15 cellular contexts compared by ENCODE assay signal in genomic region chr4:113059783-113060182, GRCh38. TPM values are rescaled to one million over a fixed set of nuclear protein-coding genes. Genes with fewer than 3 reads are reported as not detected.
A peak's percentile ranks its signal among the peaks of the same experiment; 100 is the strongest.
DNase-seq lines count a peak whose midpoint lies in the region; ATAC-seq and TF ChIP-seq lines count a peak whose summit lies in the region.
"Had no signal": no experiment of that assay in that cellular context is flagged by ENCODE, and none has a peak within 500 bp of the region (broad histone marks: within the 10 kb centered on the region; RNA-seq: fewer than 3 reads in every experiment).

No MANE protein-coding gene starts in this region.

- H2BK5ac ChIP-seq in mesendoderm (ENCODE audit: low read length) = no peak overlapping the region

- H3K4me2 ChIP-seq in mesendoderm (ENCODE audit: low read length) = no peak overlapping the region
- H3K4me2 ChIP-seq: BLaER1 treated with 17β-estradiol and CSF1 and Interleukin-3, amounts not matched to agents 10 nM and 100 nM had no signal

- H3K79me1 ChIP-seq in mesendoderm (ENCODE audit: low read length) = no peaks in the 10 kb centered on the region

- no peak overlapping the region for H4K5ac ChIP-seq in mesendoderm (ENCODE audit: low read length)

- peaks cover 68% of the 10 kb centered on the region for H3K4me1 Mint-ChIP-seq in glutamatergic neuron (ENCODE audit: low read depth, unreplicated experiment)
- H3K4me1 Mint-ChIP-seq: CD4-positive, CD25-positive, alpha-beta regulatory T cell had no signal

- peaks cover 5% of the 10 kb centered on the region for H3K4me1 ChIP-seq in mesendoderm (ENCODE audit: control insufficient read depth, low read depth, low read length)
- H3K4me1 ChIP-seq: BLaER1 treated with 17β-estradiol and CSF1 and Interleukin-3, amounts not matched to agents 10 nM and 100 nM had no signal

- no peak overlapping the region for H3K27ac Mint-ChIP-seq in glutamatergic neuron (ENCODE audit: unreplicated experiment)
- H3K27ac Mint-ChIP-seq: CD4-positive, CD25-positive, alpha-beta regulatory T cell had no signal

- TF ChIP-seq CTCF in glutamatergic neuron (IDR thresholded peaks at IDR 0.05; ENCODE audit: partially characterized antibody, unreplicated experiment) = no peak
- no peak for TF ChIP-seq CTCF in coronary artery (IDR thresholded peaks at IDR 0.05)

- H3K9ac ChIP-seq in mesendoderm (ENCODE audit: low read length) = no peak overlapping the region
- H3K9ac ChIP-seq: BLaER1 treated with 17β-estradiol and CSF1 and Interleukin-3, amounts not matched to agents 10 nM and 100 nM had no signal

- H3K4me3 Mint-ChIP-seq in glutamatergic neuron (ENCODE audit: unreplicated experiment) = peak overlapping the region; percentile 52
- H3K4me3 Mint-ChIP-seq: CD4-positive, CD25-positive, alpha-beta regulatory T cell had no signal

- peak; percentile 64 for ATAC-seq in left cardiac atrium
- no peak for ATAC-seq in HG03139 (IDR thresholded peaks at IDR 0.05; ENCODE audit: unreplicated experiment)
- no peak for ATAC-seq in SK-N-SH treated with all-trans-retinoic acid at 6 μM for 48 hours

- H2AK5ac ChIP-seq in mesendoderm (ENCODE audit: low read length) = no peak overlapping the region

- no peak overlapping the region for H3K56ac ChIP-seq in mesendoderm (ENCODE audit: low read length)

- no peak overlapping the region for H2BK120ac ChIP-seq in mesendoderm (ENCODE audit: low read depth, low read length)

- no peak overlapping the region for H3K18ac ChIP-seq in mesendoderm (ENCODE audit: low read length)

- no peaks in the 10 kb centered on the region for H3K27me3 Mint-ChIP-seq in glutamatergic neuron (ENCODE audit: unreplicated experiment)
- H3K27me3 Mint-ChIP-seq: CD4-positive, CD25-positive, alpha-beta regulatory T cell had no signal

- H3K4me3 ChIP-seq in mesendoderm (ENCODE audit: low read length) = no peak overlapping the region
- H3K4me3 ChIP-seq in coronary artery = no peak overlapping the region
- H3K4me3 ChIP-seq: BLaER1 treated with 17β-estradiol and CSF1 and Interleukin-3, amounts not matched to agents 10 nM and 100 nM had no signal

- H3K79me2 ChIP-seq in mesendoderm (ENCODE audit: control insufficient read depth, insufficient read depth, low read length) = no peaks in the 10 kb centered on the region

- no peak overlapping the region for H3K23ac ChIP-seq in mesendoderm (ENCODE audit: low read length)

- no peak overlapping the region for H4K8ac ChIP-seq in mesendoderm (ENCODE audit: low read depth, low read length)

- H3K27ac ChIP-seq in mesendoderm (ENCODE audit: low read depth, low read length) (no peak overlapping the region), coronary artery (no peak overlapping the region)
- H3K27ac ChIP-seq: BLaER1 treated with 17β-estradiol and CSF1 and Interleukin-3, amounts not matched to agents 10 nM and 100 nM; HL-60 had no signal

- no CpG with 5 or more reads among the region's 2 CpGs for WGBS in mesendoderm (ENCODE audit: extremely low coverage, insufficient coverage, low lambda C conversion rate)

- H3K9me3 Mint-ChIP-seq in glutamatergic neuron (ENCODE audit: unreplicated experiment) = peaks cover 5% of the 10 kb centered on the region
- H3K9me3 Mint-ChIP-seq: CD4-positive, CD25-positive, alpha-beta regulatory T cell had no signal

- H3K27me3 ChIP-seq in mesendoderm (ENCODE audit: insufficient read depth, low read length, poor library complexity) = no peaks in the 10 kb centered on the region
- H3K27me3 ChIP-seq: BLaER1 treated with 17β-estradiol and CSF1 and Interleukin-3, amounts not matched to agents 10 nM and 100 nM had no signal

- DNase-seq in OCI-M1 (lab: John Stamatoyannopoulos, UW) = peak; percentile 17
- no peak for DNase-seq in glutamatergic neuron
- DNase-seq in left cardiac atrium = no peak
- peak; percentile 26 for DNase-seq in mesendoderm
- DNase-seq in coronary artery (ENCODE audit: low spot score) = no peak
- no peak for DNase-seq in NCI-H1105 treated with DMSO at 0.1 percent for 48 hours (lab: John Stamatoyannopoulos, UW)
- DNase-seq: 8988T; CD4-positive, CD25-positive, alpha-beta regulatory T cell; DMS53; GF-D8; HCEC 1CT had no signal

- no peaks in the 10 kb centered on the region for H3K36me3 Mint-ChIP-seq in glutamatergic neuron (ENCODE audit: unreplicated experiment)
- H3K36me3 Mint-ChIP-seq: CD4-positive, CD25-positive, alpha-beta regulatory T cell had no signal

- intact Hi-C loops in left cardiac atrium (cut with DNase I) = no loop called here

- no peak overlapping the region for H3K4ac ChIP-seq in mesendoderm (ENCODE audit: low read depth, low read length)

- H3K36me3 ChIP-seq in mesendoderm (ENCODE audit: control insufficient read depth, insufficient read depth, low read length) = no peaks in the 10 kb centered on the region
- H3K36me3 ChIP-seq: BLaER1 treated with 17β-estradiol and CSF1 and Interleukin-3, amounts not matched to agents 10 nM and 100 nM had no signal

- H2BK15ac ChIP-seq in mesendoderm (replicated peaks; ENCODE audit: low read depth) = no peak overlapping the region

TF ChIP-seq in SK-N-SH treated with all-trans-retinoic acid at 6 μM for 48 hours, 23 proteins besides CTCF, POLR2A, EP300 and RAD21 (continues in another document):
- TF ChIP-seq ARNTL (CRISPR knock-in tag; IDR thresholded peaks at IDR 0.05; ENCODE audit: borderline replicate concordance, low read depth) = no peak
- TF ChIP-seq CREB5 (CRISPR knock-in tag; IDR thresholded peaks at IDR 0.05; ENCODE audit: low read depth) = no peak
- no peak for TF ChIP-seq SNAI2 (CRISPR knock-in tag; IDR thresholded peaks at IDR 0.05)
- TF ChIP-seq BACH2 (CRISPR knock-in tag; IDR thresholded peaks at IDR 0.05; ENCODE audit: borderline replicate concordance) = no peak
- no peak for TF ChIP-seq ZC3H10 (CRISPR knock-in tag; IDR thresholded peaks at IDR 0.05)
- no peak for TF ChIP-seq TSHZ2 (CRISPR knock-in tag; IDR thresholded peaks at IDR 0.05)
- TF ChIP-seq CSRNP3 (CRISPR knock-in tag; IDR thresholded peaks at IDR 0.05) = no peak
- TF ChIP-seq ZFP30 (CRISPR knock-in tag; IDR thresholded peaks at IDR 0.05) = no peak
- TF ChIP-seq POU6F1 (CRISPR knock-in tag; IDR thresholded peaks at IDR 0.05; ENCODE audit: borderline replicate concordance, low read depth) = no peak

RNA-seq across cellular contexts. Expression of gene ANK2, which starts 10.3 kb away (rescaled TPM):
- total RNA-seq in glutamatergic neuron (ENCODE audit: unreplicated experiment) (1,513 TPM), left cardiac atrium (100 to 1,000 TPM; 277 to 318 TPM)
- polyA plus RNA-seq in mesendoderm (2013, experiment 1 of 2) = 17.9 TPM
- 16.8 TPM for polyA plus RNA-seq in mesendoderm (2013, experiment 2 of 2)
- total RNA-seq: CD4-positive, CD25-positive, alpha-beta regulatory T cell had no signal
- polyA plus RNA-seq: CD4-positive, CD25-positive, alpha-beta regulatory T cell had no signal

Comparison
In these comparisons a context has a peak if more than half of its experiments do, and no peak if none do; other contexts are left out.
1. DNase-seq: peak in OCI-M1 (single experiment) and mesendoderm (single experiment); none in glutamatergic neuron (single experiment), left cardiac atrium (single experiment), coronary artery (single experiment) and NCI-H1105 treated with DMSO at 0.1 percent for 48 hours (single experiment).
2. ATAC-seq: peak in left cardiac atrium (2 of 2); none in HG03139 (single experiment) and SK-N-SH treated with all-trans-retinoic acid at 6 μM for 48 hours (single experiment).